12 cellular contexts compared by ENCODE assay signal in the genomic region with DNA sequence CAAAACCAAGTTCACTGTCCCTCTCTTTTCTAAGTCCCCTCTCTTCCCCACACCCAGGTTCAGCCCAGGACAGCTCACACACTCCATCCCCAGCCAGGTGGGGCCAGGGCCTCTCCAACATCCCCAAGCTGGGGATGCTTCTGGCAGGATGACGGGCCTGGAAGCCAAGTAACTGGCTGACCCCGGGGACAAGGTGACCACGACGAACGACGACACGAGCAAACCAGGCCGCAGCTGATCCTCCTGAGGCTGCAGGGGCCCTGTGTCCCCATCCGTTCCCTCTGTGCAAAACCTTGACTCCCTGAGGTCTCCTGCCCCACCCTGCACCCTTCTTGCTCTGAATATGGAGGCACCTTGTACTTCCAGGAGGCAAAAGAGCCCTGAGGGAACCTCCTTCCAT. TPM values are rescaled to one million over a fixed set of nuclear protein-coding genes. Genes with fewer than 3 reads are reported as not detected.
"Had no signal": no experiment of that assay in that cellular context is flagged by ENCODE, and none has a peak within 500 bp of the region (broad histone marks: within the 10 kb centered on the region; RNA-seq: fewer than 3 reads in every experiment).

No MANE protein-coding gene starts in this region.

- FAIRE-seq: H1, H54 had no signal

- H3K4me3 Mint-ChIP-seq: GM23338, H9, HFFc6 had no signal

- H2AFZ ChIP-seq: GM23248, GM23338 had no signal

- H3K27ac ChIP-seq: GM23248 had no signal

- ATAC-seq: GM23338, HCT116 had no signal

- H3K9me3 ChIP-seq: HAP-1 had no signal

- H3K4me1 ChIP-seq: HAP-1 had no signal

- H3K4me2 ChIP-seq: GM23338 had no signal

- H3K27ac Mint-ChIP-seq: GM23338, HFFc6 had no signal

- H3K4me1 Mint-ChIP-seq: GM23338 had no signal

- DNase-seq: GM23248, GOT3, H9, HCEC 1CT, HFFc6 had no signal

- H3K4me3 ChIP-seq: GM23248, GM23338, HAP-1 had no signal

- H3K36me3 ChIP-seq: HAP-1 had no signal

- H3K9ac ChIP-seq: GM23248 had no signal

RNA-seq across cellular contexts. Expression of a gene that starts 11.6 kb away (rescaled TPM):
- total RNA-seq: GM23248, GM23338, H1, H4, H7, H9, HFFc6 had no signal
- polyA plus RNA-seq: GM23338, H1 had no signal

RNA-seq across cellular contexts. Expression of a gene that starts 26.4 kb away (rescaled TPM):
- total RNA-seq: GM23248, H4, H7, HFFc6 had no signal
- polyA plus RNA-seq: GM23248, GM23338, H1 had no signal
